1 cellular context compared by ENCODE assay signal in the genomic region with DNA sequence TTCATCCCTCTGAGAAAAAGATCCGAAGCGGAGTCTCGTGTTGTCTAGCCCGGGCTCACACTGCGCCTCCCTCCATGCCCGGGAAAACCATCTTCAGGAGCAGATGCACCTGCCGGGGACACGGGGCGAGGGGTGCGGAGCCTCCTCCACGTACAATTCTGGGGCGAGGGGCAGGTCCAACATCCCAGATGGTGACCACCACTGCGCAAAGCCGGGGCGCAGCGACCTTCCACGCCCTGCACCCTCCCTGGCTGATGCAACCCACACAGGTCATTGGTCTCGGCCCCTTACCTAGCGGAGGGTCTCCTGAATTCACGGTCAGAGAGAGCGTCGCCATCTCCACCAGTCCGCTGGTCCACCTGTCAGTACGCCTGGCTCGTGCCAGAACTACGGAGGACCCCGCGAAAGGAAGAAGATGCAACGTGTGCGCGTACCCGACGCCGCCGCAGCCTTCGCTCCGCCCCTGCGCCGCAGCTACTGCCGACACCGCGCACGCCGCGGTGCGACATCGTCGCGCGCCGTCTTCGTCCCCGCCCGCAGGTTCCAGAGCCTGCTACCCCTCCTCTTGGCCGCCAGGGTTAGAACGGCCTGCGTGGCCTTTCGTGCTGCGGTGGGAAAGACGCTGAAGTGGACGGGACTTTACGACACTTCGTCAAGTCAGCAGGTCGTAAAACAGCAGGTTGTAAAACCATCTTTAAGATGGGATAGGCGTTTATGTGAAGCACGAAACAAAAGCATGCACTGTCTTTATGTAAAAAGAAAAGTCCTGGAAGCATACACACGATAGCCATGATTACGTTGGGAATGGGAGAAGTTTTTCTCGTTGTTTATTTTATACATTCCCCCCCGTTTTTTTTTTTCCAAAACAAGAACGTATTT.
TF ChIP-seq lines count a peak whose summit lies in the region.

EPRS1 (minus strand) TSS at position 454 of the 879 bp plus-strand sequence; CDS start at position 337, 117 bp downstream.

TF ChIP-seq in HepG2, 621 proteins besides CTCF, POLR2A, EP300 and RAD21 (continued from another document and continues in another):
- TF ChIP-seq PHF5A (CRISPR knock-in tag; IDR thresholded peaks at IDR 0.05; ENCODE audit: low read depth, unreplicated experiment) (peak; percentile 85), CHD4 (IDR thresholded peaks at IDR 0.05; ENCODE audit: borderline replicate concordance, low read length) (no peak), ZNF12 (CRISPR knock-in tag; IDR thresholded peaks at IDR 0.05) (no peak), ZNF20 (CRISPR knock-in tag; IDR thresholded peaks at IDR 0.05) (no peak), NFYC (CRISPR knock-in tag; IDR thresholded peaks at IDR 0.05) (no peak; the same call in 1 of the 2 replicates), SCMH1 (CRISPR knock-in tag; IDR thresholded peaks at IDR 0.05; ENCODE audit: borderline replicate concordance) (no peak), ZNF513 (CRISPR knock-in tag; conservative IDR thresholded peaks at IDR 0.05) (no peak), NFKBIZ (CRISPR knock-in tag; IDR thresholded peaks at IDR 0.05) (0 out of 2 replicates have a peak, but pooled peaks have one; percentile 52), TEAD3 (CRISPR knock-in tag; optimal IDR thresholded peaks at IDR 0.05; ENCODE audit: borderline replicate concordance) (peak; percentile 77), MTA1 (CRISPR knock-in tag; IDR thresholded peaks at IDR 0.05; ENCODE audit: borderline replicate concordance) (peak; percentile 71; the same call in 1 of the 2 replicates), XRCC5 (optimal IDR thresholded peaks at IDR 0.05; ENCODE audit: low read length) (peak; percentile 94), RFX5 (IDR thresholded peaks at IDR 0.05; ENCODE audit: low read depth, low read length) (0 out of 2 replicates have a peak, but pooled peaks have one; percentile 21), NCOA2 (CRISPR knock-in tag; IDR thresholded peaks at IDR 0.05) (0 out of 2 replicates have a peak, but pooled peaks have one; percentile 5), ZNF616 (CRISPR knock-in tag; IDR thresholded peaks at IDR 0.05; ENCODE audit: low read depth) (0 out of 2 replicates have a peak, but pooled peaks have one; percentile 36), ZNF564 (CRISPR knock-in tag; IDR thresholded peaks at IDR 0.05) (peak; percentile 65; the same call in 1 of the 2 replicates), ZNF282 (IDR thresholded peaks at IDR 0.05; ENCODE audit: partially characterized antibody) (no peak), SMC3 (IDR thresholded peaks at IDR 0.05; ENCODE audit: low read length) (no peak), ZNF383 (CRISPR knock-in tag; IDR thresholded peaks at IDR 0.05; ENCODE audit: borderline replicate concordance) (no peak), ZNF362 (CRISPR knock-in tag; IDR thresholded peaks at IDR 0.05; ENCODE audit: borderline replicate concordance) (peak; percentile 61; the same call in 1 of the 2 replicates), ZNF589 (CRISPR knock-in tag; conservative IDR thresholded peaks at IDR 0.05) (peak; percentile 91), ZSCAN29 (CRISPR knock-in tag; conservative IDR thresholded peaks at IDR 0.05) (peak; percentile 8; the same call in 1 of the 2 replicates), ZNF878 (CRISPR knock-in tag; IDR thresholded peaks at IDR 0.05) (no peak), BATF2 (CRISPR knock-in tag; IDR thresholded peaks at IDR 0.05) (0 out of 2 replicates have a peak, but pooled peaks have one; percentile 41), DBP (CRISPR knock-in tag; IDR thresholded peaks at IDR 0.05; ENCODE audit: not compliant biosample characterization) (no peak), NR2C2 (CRISPR knock-in tag; IDR thresholded peaks at IDR 0.05; ENCODE audit: borderline replicate concordance) (peak; percentile 70; the same call in 1 of the 2 replicates), FOSL2 (CRISPR knock-in tag; IDR thresholded peaks at IDR 0.05) (peak; percentile 52; the same call in 1 of the 2 replicates), GATAD2A (CRISPR knock-in tag; IDR thresholded peaks at IDR 0.05) (peak; percentile 74), PTBP1 (IDR thresholded peaks at IDR 0.05; ENCODE audit: low read depth, low read length, poor library complexity, severe bottlenecking) (no peak)
- TF ChIP-seq, protein P1, sequence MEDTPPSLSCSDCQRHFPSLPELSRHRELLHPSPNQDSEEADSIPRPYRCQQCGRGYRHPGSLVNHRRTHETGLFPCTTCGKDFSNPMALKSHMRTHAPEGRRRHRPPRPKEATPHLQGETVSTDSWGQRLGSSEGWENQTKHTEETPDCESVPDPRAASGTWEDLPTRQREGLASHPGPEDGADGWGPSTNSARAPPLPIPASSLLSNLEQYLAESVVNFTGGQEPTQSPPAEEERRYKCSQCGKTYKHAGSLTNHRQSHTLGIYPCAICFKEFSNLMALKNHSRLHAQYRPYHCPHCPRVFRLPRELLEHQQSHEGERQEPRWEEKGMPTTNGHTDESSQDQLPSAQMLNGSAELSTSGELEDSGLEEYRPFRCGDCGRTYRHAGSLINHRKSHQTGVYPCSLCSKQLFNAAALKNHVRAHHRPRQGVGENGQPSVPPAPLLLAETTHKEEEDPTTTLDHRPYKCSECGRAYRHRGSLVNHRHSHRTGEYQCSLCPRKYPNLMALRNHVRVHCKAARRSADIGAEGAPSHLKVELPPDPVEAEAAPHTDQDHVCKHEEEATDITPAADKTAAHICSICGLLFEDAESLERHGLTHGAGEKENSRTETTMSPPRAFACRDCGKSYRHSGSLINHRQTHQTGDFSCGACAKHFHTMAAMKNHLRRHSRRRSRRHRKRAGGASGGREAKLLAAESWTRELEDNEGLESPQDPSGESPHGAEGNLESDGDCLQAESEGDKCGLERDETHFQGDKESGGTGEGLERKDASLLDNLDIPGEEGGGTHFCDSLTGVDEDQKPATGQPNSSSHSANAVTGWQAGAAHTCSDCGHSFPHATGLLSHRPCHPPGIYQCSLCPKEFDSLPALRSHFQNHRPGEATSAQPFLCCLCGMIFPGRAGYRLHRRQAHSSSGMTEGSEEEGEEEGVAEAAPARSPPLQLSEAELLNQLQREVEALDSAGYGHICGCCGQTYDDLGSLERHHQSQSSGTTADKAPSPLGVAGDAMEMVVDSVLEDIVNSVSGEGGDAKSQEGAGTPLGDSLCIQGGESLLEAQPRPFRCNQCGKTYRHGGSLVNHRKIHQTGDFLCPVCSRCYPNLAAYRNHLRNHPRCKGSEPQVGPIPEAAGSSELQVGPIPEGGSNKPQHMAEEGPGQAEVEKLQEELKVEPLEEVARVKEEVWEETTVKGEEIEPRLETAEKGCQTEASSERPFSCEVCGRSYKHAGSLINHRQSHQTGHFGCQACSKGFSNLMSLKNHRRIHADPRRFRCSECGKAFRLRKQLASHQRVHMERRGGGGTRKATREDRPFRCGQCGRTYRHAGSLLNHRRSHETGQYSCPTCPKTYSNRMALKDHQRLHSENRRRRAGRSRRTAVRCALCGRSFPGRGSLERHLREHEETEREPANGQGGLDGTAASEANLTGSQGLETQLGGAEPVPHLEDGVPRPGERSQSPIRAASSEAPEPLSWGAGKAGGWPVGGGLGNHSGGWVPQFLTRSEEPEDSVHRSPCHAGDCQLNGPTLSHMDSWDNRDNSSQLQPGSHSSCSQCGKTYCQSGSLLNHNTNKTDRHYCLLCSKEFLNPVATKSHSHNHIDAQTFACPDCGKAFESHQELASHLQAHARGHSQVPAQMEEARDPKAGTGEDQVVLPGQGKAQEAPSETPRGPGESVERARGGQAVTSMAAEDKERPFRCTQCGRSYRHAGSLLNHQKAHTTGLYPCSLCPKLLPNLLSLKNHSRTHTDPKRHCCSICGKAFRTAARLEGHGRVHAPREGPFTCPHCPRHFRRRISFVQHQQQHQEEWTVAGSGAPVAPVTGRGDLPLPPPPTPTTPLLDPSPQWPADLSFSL (CRISPR knock-in tag; IDR thresholded peaks at IDR 0.05) = no peak
- TF ChIP-seq, protein P2, sequence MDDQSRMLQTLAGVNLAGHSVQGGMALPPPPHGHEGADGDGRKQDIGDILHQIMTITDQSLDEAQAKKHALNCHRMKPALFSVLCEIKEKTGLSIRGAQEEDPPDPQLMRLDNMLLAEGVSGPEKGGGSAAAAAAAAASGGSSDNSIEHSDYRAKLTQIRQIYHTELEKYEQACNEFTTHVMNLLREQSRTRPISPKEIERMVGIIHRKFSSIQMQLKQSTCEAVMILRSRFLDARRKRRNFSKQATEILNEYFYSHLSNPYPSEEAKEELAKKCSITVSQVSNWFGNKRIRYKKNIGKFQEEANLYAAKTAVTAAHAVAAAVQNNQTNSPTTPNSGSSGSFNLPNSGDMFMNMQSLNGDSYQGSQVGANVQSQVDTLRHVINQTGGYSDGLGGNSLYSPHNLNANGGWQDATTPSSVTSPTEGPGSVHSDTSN (CRISPR knock-in tag; IDR thresholded peaks at IDR 0.05; ENCODE audit: borderline replicate concordance) = 0 out of 2 replicates have a peak, but pooled peaks have one; percentile 65
- TF ChIP-seq, protein P3, sequence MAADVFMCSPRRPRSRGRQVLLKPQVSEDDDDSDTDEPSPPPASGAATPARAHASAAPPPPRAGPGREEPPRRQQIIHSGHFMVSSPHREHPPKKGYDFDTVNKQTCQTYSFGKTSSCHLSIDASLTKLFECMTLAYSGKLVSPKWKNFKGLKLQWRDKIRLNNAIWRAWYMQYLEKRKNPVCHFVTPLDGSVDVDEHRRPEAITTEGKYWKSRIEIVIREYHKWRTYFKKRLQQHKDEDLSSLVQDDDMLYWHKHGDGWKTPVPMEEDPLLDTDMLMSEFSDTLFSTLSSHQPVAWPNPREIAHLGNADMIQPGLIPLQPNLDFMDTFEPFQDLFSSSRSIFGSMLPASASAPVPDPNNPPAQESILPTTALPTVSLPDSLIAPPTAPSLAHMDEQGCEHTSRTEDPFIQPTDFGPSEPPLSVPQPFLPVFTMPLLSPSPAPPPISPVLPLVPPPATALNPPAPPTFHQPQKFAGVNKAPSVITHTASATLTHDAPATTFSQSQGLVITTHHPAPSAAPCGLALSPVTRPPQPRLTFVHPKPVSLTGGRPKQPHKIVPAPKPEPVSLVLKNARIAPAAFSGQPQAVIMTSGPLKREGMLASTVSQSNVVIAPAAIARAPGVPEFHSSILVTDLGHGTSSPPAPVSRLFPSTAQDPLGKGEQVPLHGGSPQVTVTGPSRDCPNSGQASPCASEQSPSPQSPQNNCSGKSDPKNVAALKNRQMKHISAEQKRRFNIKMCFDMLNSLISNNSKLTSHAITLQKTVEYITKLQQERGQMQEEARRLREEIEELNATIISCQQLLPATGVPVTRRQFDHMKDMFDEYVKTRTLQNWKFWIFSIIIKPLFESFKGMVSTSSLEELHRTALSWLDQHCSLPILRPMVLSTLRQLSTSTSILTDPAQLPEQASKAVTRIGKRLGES (CRISPR knock-in tag; IDR thresholded peaks at IDR 0.05; ENCODE audit: borderline replicate concordance) = no peak
- TF ChIP-seq, protein P4, sequence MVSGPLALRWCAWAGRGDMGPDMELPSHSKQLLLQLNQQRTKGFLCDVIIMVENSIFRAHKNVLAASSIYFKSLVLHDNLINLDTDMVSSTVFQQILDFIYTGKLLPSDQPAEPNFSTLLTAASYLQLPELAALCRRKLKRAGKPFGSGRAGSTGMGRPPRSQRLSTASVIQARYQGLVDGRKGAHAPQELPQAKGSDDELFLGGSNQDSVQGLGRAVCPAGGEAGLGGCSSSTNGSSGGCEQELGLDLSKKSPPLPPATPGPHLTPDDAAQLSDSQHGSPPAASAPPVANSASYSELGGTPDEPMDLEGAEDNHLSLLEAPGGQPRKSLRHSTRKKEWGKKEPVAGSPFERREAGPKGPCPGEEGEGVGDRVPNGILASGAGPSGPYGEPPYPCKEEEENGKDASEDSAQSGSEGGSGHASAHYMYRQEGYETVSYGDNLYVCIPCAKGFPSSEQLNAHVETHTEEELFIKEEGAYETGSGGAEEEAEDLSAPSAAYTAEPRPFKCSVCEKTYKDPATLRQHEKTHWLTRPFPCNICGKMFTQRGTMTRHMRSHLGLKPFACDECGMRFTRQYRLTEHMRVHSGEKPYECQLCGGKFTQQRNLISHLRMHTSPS (CRISPR knock-in tag; IDR thresholded peaks at IDR 0.05; ENCODE audit: low read depth) = peak; percentile 43; the same call in 1 of the 2 replicates
- TF ChIP-seq, protein P5, sequence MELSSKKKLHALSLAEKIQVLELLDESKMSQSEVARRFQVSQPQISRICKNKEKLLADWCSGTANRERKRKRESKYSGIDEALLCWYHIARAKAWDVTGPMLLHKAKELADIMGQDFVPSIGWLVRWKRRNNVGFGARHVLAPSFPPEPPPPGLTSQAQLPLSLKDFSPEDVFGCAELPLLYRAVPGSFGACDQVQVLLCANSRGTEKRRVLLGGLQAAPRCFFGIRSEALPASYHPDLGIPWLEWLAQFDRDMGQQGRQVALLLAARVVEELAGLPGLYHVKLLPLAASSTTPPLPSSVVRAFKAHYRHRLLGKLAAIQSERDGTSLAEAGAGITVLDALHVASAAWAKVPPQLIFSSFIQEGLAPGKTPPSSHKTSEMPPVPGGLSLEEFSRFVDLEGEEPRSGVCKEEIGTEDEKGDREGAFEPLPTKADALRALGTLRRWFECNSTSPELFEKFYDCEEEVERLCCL (CRISPR knock-in tag; IDR thresholded peaks at IDR 0.05; ENCODE audit: borderline replicate concordance) = no peak
- TF ChIP-seq, protein P6, sequence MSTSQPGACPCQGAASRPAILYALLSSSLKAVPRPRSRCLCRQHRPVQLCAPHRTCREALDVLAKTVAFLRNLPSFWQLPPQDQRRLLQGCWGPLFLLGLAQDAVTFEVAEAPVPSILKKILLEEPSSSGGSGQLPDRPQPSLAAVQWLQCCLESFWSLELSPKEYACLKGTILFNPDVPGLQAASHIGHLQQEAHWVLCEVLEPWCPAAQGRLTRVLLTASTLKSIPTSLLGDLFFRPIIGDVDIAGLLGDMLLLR (CRISPR knock-in tag; IDR thresholded peaks at IDR 0.05) = peak; percentile 96
